Comparison of ENCODE assay signal across 22 cellular contexts in the genomic region with DNA sequence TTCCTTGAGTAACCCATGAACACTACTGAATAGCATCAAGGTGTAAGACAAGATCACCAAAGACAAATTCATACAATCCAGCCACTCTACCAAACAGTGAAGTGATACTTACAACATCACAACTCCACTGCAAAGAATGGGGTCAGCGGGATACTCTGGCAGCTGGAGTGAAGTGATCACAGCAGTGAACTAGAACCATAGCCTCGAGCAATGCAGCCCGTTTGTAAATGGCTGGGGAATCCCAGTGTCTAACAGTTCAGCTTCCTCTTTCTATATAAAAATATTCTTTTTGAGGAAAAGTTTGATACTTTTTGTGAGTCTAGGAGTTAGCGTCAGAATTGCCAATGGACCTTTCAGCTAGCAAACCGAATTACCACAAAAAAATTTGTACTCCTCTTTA.
"Had no signal": no experiment of that assay in that cellular context is flagged by ENCODE, and none has a peak within 500 bp of the region (broad histone marks: within the 10 kb centered on the region; RNA-seq: fewer than 3 reads in every experiment).

No MANE protein-coding gene starts in this region.

- H3K9me3 Mint-ChIP-seq: activated naive CD8-positive, alpha-beta T cell treated with anti-CD3 and anti-CD28 coated beads, Interleukin-2, amount 10 ng/mL, durations not matched to agents 7 days and 5 days; stimulated activated naive CD8-positive, alpha-beta T cell treated with anti-CD3 and anti-CD28 coated beads, Interleukin-15, Interleukin-2, amounts not matched to agents 100 ng/mL and 50 ng/mL, for 24 hours had no signal

- H3K4me3 Mint-ChIP-seq: activated naive CD8-positive, alpha-beta T cell treated with anti-CD3 and anti-CD28 coated beads, Interleukin-2, amount 10 ng/mL, durations not matched to agents 7 days and 5 days; activated T-helper 1 cell treated with anti-CD3 and anti-CD28 coated beads, Interleukin-12 subunit alpha, Interleukin-12 subunit beta, Interleukin-2, Interleukin-4 antibody, amounts not matched to agents 30 ng/mL and 10 ng/mL and 1 ng/mL, durations not matched to agents 14 hours and 24 hours and 36 hours; dendritic cell treated with granulocyte-macrophage colony-stimulating factor and Interleukin-4, amounts not matched to agents 40 ng/mL and 50 ng/mL, for 4 days; effector memory CD8-positive, alpha-beta T cell; natural killer cell treated with Interleukin-12 subunit alpha and Interleukin-12 subunit beta and Interleukin-15 and Interleukin-18, amount 100 ng/mL, for 72 hours; stimulated activated naive CD8-positive, alpha-beta T cell treated with anti-CD3 and anti-CD28 coated beads, Interleukin-15, Interleukin-2, amounts not matched to agents 100 ng/mL and 50 ng/mL, for 24 hours had no signal

- H3K27ac Mint-ChIP-seq: activated naive CD8-positive, alpha-beta T cell treated with anti-CD3 and anti-CD28 coated beads, Interleukin-2, amount 10 ng/mL, durations not matched to agents 7 days and 5 days; activated T-helper 1 cell treated with anti-CD3 and anti-CD28 coated beads, Interleukin-12 subunit alpha, Interleukin-12 subunit beta, Interleukin-2, Interleukin-4 antibody, amounts not matched to agents 30 ng/mL and 10 ng/mL and 1 ng/mL, durations not matched to agents 14 hours and 24 hours and 36 hours; dendritic cell treated with granulocyte-macrophage colony-stimulating factor and Interleukin-4, amounts not matched to agents 40 ng/mL and 50 ng/mL, for 4 days; effector memory CD8-positive, alpha-beta T cell; natural killer cell treated with Interleukin-12 subunit alpha and Interleukin-12 subunit beta and Interleukin-15 and Interleukin-18, amount 100 ng/mL, for 72 hours; stimulated activated naive CD8-positive, alpha-beta T cell treated with anti-CD3 and anti-CD28 coated beads, Interleukin-15, Interleukin-2, amounts not matched to agents 100 ng/mL and 50 ng/mL, for 24 hours had no signal

- H3K4me1 Mint-ChIP-seq: activated naive CD8-positive, alpha-beta T cell treated with anti-CD3 and anti-CD28 coated beads, Interleukin-2, amount 10 ng/mL, durations not matched to agents 7 days and 5 days had no signal

- H3K27me3 Mint-ChIP-seq: activated naive CD8-positive, alpha-beta T cell treated with anti-CD3 and anti-CD28 coated beads, Interleukin-2, amount 10 ng/mL, durations not matched to agents 7 days and 5 days; dendritic cell treated with granulocyte-macrophage colony-stimulating factor and Interleukin-4, amounts not matched to agents 40 ng/mL and 50 ng/mL, for 4 days; effector memory CD8-positive, alpha-beta T cell; stimulated activated naive CD8-positive, alpha-beta T cell treated with anti-CD3 and anti-CD28 coated beads, Interleukin-15, Interleukin-2, amounts not matched to agents 100 ng/mL and 50 ng/mL, for 24 hours had no signal

- DNase-seq: activated CD4-positive, alpha-beta T cell treated with anti-CD3 and anti-CD28 coated beads, Interleukin-2, amount 50 U/mL, for 1 hour; activated naive CD4-positive, alpha-beta T cell; activated naive CD8-positive, alpha-beta T cell treated with anti-CD3 and anti-CD28 coated beads, Interleukin-2, amount 10 ng/mL, durations not matched to agents 7 days and 5 days; anterior cingulate cortex; brain microvascular endothelial cell; effector memory CD8-positive, alpha-beta T cell; heart left ventricle; islet precursor cell; mammary epithelial cell; nucleus accumbens; psoas muscle; right lobe of liver; stimulated activated CD4-positive, alpha-beta T cell treated with anti-CD3 and anti-CD28 coated beads, Interleukin-4, amount 100 ng/mL, for 4 hours; stimulated activated CD8-positive, alpha-beta memory T cell treated with anti-CD3 and anti-CD28 coated beads, Interleukin-4, amount 100 ng/mL, for 48 hours; testis; upper lobe of left lung had no signal

- H3K27ac ChIP-seq: brain microvascular endothelial cell, heart left ventricle, psoas muscle, right lobe of liver, testis, upper lobe of left lung had no signal

- ATAC-seq: activated CD4-positive, CD25-positive, alpha-beta regulatory T cell treated with anti-CD3 and anti-CD28 coated beads, Interleukin-2, amount 50 U/mL, for 24 hours; effector memory CD8-positive, alpha-beta T cell; heart left ventricle; left lobe of liver; natural killer cell treated with Interleukin-12 subunit alpha and Interleukin-12 subunit beta and Interleukin-15 and Interleukin-18, amount 100 ng/mL, for 72 hours; psoas muscle; right lobe of liver had no signal

- H3K36me3 Mint-ChIP-seq: activated naive CD8-positive, alpha-beta T cell treated with anti-CD3 and anti-CD28 coated beads, Interleukin-2, amount 10 ng/mL, durations not matched to agents 7 days and 5 days; natural killer cell treated with Interleukin-12 subunit alpha and Interleukin-12 subunit beta and Interleukin-15 and Interleukin-18, amount 100 ng/mL, for 72 hours had no signal
